In the genomic region with DNA sequence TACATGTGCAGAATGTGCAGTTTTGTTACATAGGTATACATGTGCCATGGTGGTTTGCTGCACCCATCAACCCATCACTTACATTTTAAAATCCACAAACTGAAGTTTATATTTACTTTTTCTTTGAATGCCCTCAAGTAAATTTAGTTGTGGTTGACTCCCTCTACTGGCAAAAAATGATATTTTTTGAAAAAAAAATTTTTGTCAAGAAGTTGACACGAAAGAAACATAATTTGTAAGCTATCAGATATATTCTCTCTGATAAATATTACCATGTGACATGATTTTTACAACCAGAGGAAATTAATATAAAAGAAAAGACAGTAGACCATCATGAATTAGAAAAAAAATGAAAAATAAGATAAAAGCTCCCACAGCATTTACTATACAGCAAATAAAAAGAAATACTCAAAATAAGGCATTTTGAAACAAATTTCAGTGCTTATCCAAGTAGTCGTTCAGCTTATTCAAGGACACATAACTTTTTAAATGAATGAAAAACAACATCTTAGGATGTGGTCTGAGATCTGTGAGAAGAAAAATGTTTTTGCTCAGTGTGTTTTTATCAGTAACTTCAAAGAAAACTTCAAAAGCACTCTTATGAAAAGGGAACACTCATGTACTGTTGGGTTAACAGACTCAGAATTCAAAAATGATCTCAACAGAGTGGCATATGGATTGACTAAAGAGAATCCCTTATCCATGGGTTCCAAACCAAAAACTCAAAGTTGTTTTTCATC, we compare ENCODE assay signal across 9 cellular contexts. TPM values are rescaled to one million over a fixed set of nuclear protein-coding genes. Genes with fewer than 3 reads are reported as not detected.
A peak's percentile ranks its signal among the peaks of the same experiment; 100 is the strongest.
DNase-seq lines count a peak whose midpoint lies in the region; ATAC-seq and TF ChIP-seq lines count a peak whose summit lies in the region.
"Had no signal": no experiment of that assay in that cellular context is flagged by ENCODE, and none has a peak within 500 bp of the region (broad histone marks: within the 10 kb centered on the region; RNA-seq: fewer than 3 reads in every experiment).

No MANE protein-coding gene starts in this region.

- H3K27ac ChIP-seq in lower lobe of right lung: no peak overlapping the region
- no peak overlapping the region for H3K27ac ChIP-seq in effector memory CD4-positive, alpha-beta T cell (ENCODE audit: insufficient read depth, low read length, poor library complexity, severe bottlenecking)
- H3K27ac ChIP-seq: neutrophil had no signal

- TF ChIP-seq CTCF in HFFc6 (IDR thresholded peaks at IDR 0.05) (peak; percentile 80), lower lobe of right lung (IDR thresholded peaks at IDR 0.05) (peak; percentile 34)

- H3K27me3 Mint-ChIP-seq in HFFc6 (ENCODE audit: insufficient read depth): peaks cover 2% of the 10 kb centered on the region
- H3K27me3 Mint-ChIP-seq in T-helper 17 cell: peaks cover 18% of the 10 kb centered on the region

- no peaks in the 10 kb centered on the region for H3K36me3 Mint-ChIP-seq in HFFc6 (ENCODE audit: low read depth)
- H3K36me3 Mint-ChIP-seq in T-helper 17 cell (ENCODE audit: low read depth): peaks cover 2% of the 10 kb centered on the region

- H3K27ac Mint-ChIP-seq in HFFc6 (no peak overlapping the region), T-helper 17 cell (no peak overlapping the region)

- no peaks in the 10 kb centered on the region for H3K4me1 ChIP-seq in lower lobe of right lung
- no peaks in the 10 kb centered on the region for H3K4me1 ChIP-seq in effector memory CD4-positive, alpha-beta T cell (ENCODE audit: control insufficient read depth, insufficient read depth, low read length, poor library complexity, severe bottlenecking)

- no peaks in the 10 kb centered on the region for H3K9me3 Mint-ChIP-seq in HFFc6

- intact Hi-C loops in lower lobe of right lung (cut with DNase I): no loop called here

- in situ Hi-C loops in Caki2 (cut with HindIII; ENCODE audit: low pct_unique_long_range_greater_than_20kb, low sequenced_read_pairs): no loop called here

- H3K36me3 ChIP-seq in lower lobe of right lung: no peaks in the 10 kb centered on the region
- H3K36me3 ChIP-seq in effector memory CD4-positive, alpha-beta T cell (ENCODE audit: control insufficient read depth, insufficient read depth, low read length): no peaks in the 10 kb centered on the region
- H3K36me3 ChIP-seq: neutrophil had no signal

- H3K4me3 ChIP-seq in lower lobe of right lung: no peak overlapping the region
- no peak overlapping the region for H3K4me3 ChIP-seq in effector memory CD4-positive, alpha-beta T cell (ENCODE audit: insufficient read depth, low read depth, low read length, poor library complexity, severe bottlenecking)

- H3K4me3 Mint-ChIP-seq in HFFc6: no peak overlapping the region
- peak overlapping the region; percentile 52 for H3K4me3 Mint-ChIP-seq in T-helper 17 cell

- no peaks in the 10 kb centered on the region for H3K27me3 ChIP-seq in lower lobe of right lung (ENCODE audit: low read depth)
- no peaks in the 10 kb centered on the region for H3K27me3 ChIP-seq in effector memory CD4-positive, alpha-beta T cell (replicated peaks; ENCODE audit: control insufficient read depth, insufficient read depth, low read length, poor library complexity, severe bottlenecking)
- H3K27me3 ChIP-seq: neutrophil had no signal

- H3K4me1 Mint-ChIP-seq in HFFc6 (ENCODE audit: low read depth): no peaks in the 10 kb centered on the region
- H3K4me1 Mint-ChIP-seq in T-helper 17 cell: peaks cover 12% of the 10 kb centered on the region

- no peak for ATAC-seq in T-helper 17 cell
- no peak for ATAC-seq in lower lobe of right lung
- no peak for ATAC-seq in HG03442 (IDR thresholded peaks at IDR 0.05; ENCODE audit: unreplicated experiment)

- H3K9me3 ChIP-seq in T-helper 17 cell (ENCODE audit: control insufficient read depth, low read length, poor library complexity, severe bottlenecking) (no peaks in the 10 kb centered on the region), lower lobe of right lung (no peaks in the 10 kb centered on the region)
- no peaks in the 10 kb centered on the region for H3K9me3 ChIP-seq in effector memory CD4-positive, alpha-beta T cell (ENCODE audit: control insufficient read depth, low read length)
- H3K9me3 ChIP-seq: neutrophil had no signal

- peak; percentile 25 for DNase-seq in Caki2 (ENCODE audit: low read depth)
- no peak for DNase-seq in HFFc6
- DNase-seq in T-helper 17 cell: no peak
- no peak for DNase-seq in lower lobe of right lung
- DNase-seq in effector memory CD4-positive, alpha-beta T cell: no peak
- DNase-seq in NCI-H2029 (lab: John Stamatoyannopoulos, UW): no peak
- no peak for DNase-seq in 8988T

RNA-seq across cellular contexts. Expression of gene GRIP1, which starts 30.0 kb away (rescaled TPM):
- 3.7 and 5.0 TPM in 2 replicates for total RNA-seq in Caki2 (2014; rRNA removed; shearing (Covaris generic); ENCODE audit: low replicate concordance)
- total RNA-seq in HFFc6 (2021; fragmentation: NEBNext Ultra II Directional; extraction: Animal tissue kit (Norgen Biotek cat#: 25700)): under 1 TPM in 2 of 6 experiments, not detected in 4; 0.31 to 0.60 TPM
- total RNA-seq in T-helper 17 cell (1 to 10 TPM; 2.4 to 3.7 TPM), lower lobe of right lung (4.3 TPM)
